Comparison of ENCODE assay signal across 2 cellular contexts in genomic region chr17:18177137-18177536, GRCh38.
TF ChIP-seq lines count a peak whose summit lies in the region.

No MANE protein-coding gene starts in this region.

TF ChIP-seq in HepG2, 621 proteins besides CTCF, POLR2A, EP300 and RAD21:
- TF ChIP-seq CHD4 (IDR thresholded peaks at IDR 0.05; ENCODE audit: borderline replicate concordance, low read length): no peak
- 0 out of 2 replicates have a peak, but pooled peaks have one; percentile 17 for TF ChIP-seq ZMYM3 (CRISPR knock-in tag; IDR thresholded peaks at IDR 0.05)
- no peak for TF ChIP-seq SPEN (CRISPR knock-in tag; IDR thresholded peaks at IDR 0.05; ENCODE audit: low read depth)

TF ChIP-seq in neural cell, 6 proteins besides CTCF, POLR2A, EP300 and RAD21:
- no peak for TF ChIP-seq TAF1 (IDR thresholded peaks at IDR 0.05; ENCODE audit: low read depth)
- TF ChIP-seq REST (IDR thresholded peaks at IDR 0.05; ENCODE audit: borderline replicate concordance): no peak
- no peak for TF ChIP-seq POLR2AphosphoS5 (IDR thresholded peaks at IDR 0.05)
- TF ChIP-seq SMC3 (conservative IDR thresholded peaks at IDR 0.05; ENCODE audit: poor library complexity): no peak
- TF ChIP-seq EZH2 (IDR thresholded peaks at IDR 0.05; ENCODE audit: borderline replicate concordance, insufficient read depth, low read length, poor library complexity, severe bottlenecking): no peak
- no peak for TF ChIP-seq MXI1 (conservative IDR thresholded peaks at IDR 0.05; ENCODE audit: poor library complexity, severe bottlenecking)
